Comparison of ENCODE assay signal across 19 cellular contexts in genomic region chr17:39624313-39624712, GRCh38.
"Had no signal": no experiment of that assay in that cellular context is flagged by ENCODE, and none has a peak within 500 bp of the region (broad histone marks: within the 10 kb centered on the region; RNA-seq: fewer than 3 reads in every experiment).

No MANE protein-coding gene starts in this region.

- H3K9me3 ChIP-seq: MG63, SJSA1 had no signal

- H3K36me3 ChIP-seq: MG63, SJSA1 had no signal

- H3K27ac ChIP-seq: SJSA1, SK-N-MC had no signal

- DNase-seq: KBM-7, MG63, NCI-H1092, NCI-H1436, NCI-H187, NCI-H2029, NCI-H2081 treated with DMSO at 0.1 percent for 48 hours, NCI-H2171, NCI-H226, NCI-H446, NCI-H510A, NCI-H524 treated with DMSO at 0.1 percent for 48 hours, NCI-H69, NCI-H774, Right ventricle myocardium superior, RPMI8226, SIG-M5 had no signal

- H3K4me3 ChIP-seq: MG63, SJSA1, SK-N-MC had no signal
